1 cellular context compared by ENCODE assay signal in genomic region chrX:120468479-120468824, GRCh38.
TF ChIP-seq lines count a peak whose summit lies in the region.

No MANE protein-coding gene starts in this region.

TF ChIP-seq in HEK293, 187 proteins besides CTCF, POLR2A, EP300 and RAD21 (continued from another document):
- TF ChIP-seq REST (tag by site-specific recombination; IDR thresholded peaks at IDR 0.05) (no peak), ZNF140 (tag by site-specific recombination; IDR thresholded peaks at IDR 0.05) (0 out of 2 replicates have a peak, but pooled peaks have one; percentile 24), ZNF621 (tag by site-specific recombination; IDR thresholded peaks at IDR 0.05) (no peak), ZNF530 (tag by site-specific recombination; IDR thresholded peaks at IDR 0.05; ENCODE audit: low read depth) (no peak), ZFHX2 (tag by site-specific recombination; conservative IDR thresholded peaks at IDR 0.05) (peak; percentile 74), ZBTB20 (tag by site-specific recombination; IDR thresholded peaks at IDR 0.05) (no peak), ZNF394 (tag by site-specific recombination; IDR thresholded peaks at IDR 0.05; ENCODE audit: borderline replicate concordance) (peak; percentile 88), ZNF510 (tag by site-specific recombination; IDR thresholded peaks at IDR 0.05; ENCODE audit: insufficient replicate concordance) (no peak), ZNF701 (tag by site-specific recombination; IDR thresholded peaks at IDR 0.05) (no peak), ZNF335 (tag by site-specific recombination; conservative IDR thresholded peaks at IDR 0.05) (no peak; the same call in 1 of the 2 replicates), REPIN1 (tag by site-specific recombination; IDR thresholded peaks at IDR 0.05; ENCODE audit: low read depth) (no peak), OSR2 (tag by site-specific recombination; IDR thresholded peaks at IDR 0.05) (no peak)
- TF ChIP-seq, protein P1, sequence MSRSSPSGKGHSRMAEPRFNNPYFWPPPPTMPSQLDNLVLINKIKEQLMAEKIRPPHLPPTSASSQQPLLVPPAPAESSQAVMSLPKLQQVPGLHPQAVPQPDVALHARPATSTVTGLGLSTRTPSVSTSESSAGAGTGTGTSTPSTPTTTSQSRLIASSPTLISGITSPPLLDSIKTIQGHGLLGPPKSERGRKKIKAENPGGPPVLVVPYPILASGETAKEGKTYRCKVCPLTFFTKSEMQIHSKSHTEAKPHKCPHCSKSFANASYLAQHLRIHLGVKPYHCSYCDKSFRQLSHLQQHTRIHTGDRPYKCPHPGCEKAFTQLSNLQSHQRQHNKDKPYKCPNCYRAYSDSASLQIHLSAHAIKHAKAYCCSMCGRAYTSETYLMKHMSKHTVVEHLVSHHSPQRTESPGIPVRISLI (tag by site-specific recombination; IDR thresholded peaks at IDR 0.05): no peak
